Comparison of ENCODE assay signal across 16 cellular contexts in genomic region chr9:99732715-99733114, GRCh38.
A peak's percentile ranks its signal among the peaks of the same experiment; 100 is the strongest.
DNase-seq lines count a peak whose midpoint lies in the region; ATAC-seq and TF ChIP-seq lines count a peak whose summit lies in the region.
"Had no signal": no experiment of that assay in that cellular context is flagged by ENCODE, and none has a peak within 500 bp of the region (broad histone marks: within the 10 kb centered on the region; RNA-seq: fewer than 3 reads in every experiment).

No MANE protein-coding gene starts in this region.

- H3K27me3 ChIP-seq in endocrine pancreas (ENCODE audit: control insufficient read depth, insufficient read depth, low read length), result no peaks in the 10 kb centered on the region
- no peaks in the 10 kb centered on the region for H3K27me3 ChIP-seq in trophoblast cell (ENCODE audit: insufficient read depth, low read length)
- no peaks in the 10 kb centered on the region for H3K27me3 ChIP-seq in naive thymus-derived CD4-positive, alpha-beta T cell (ENCODE audit: control insufficient read depth in 2 of 2, insufficient read depth in 2 of 2, low read length in 2 of 2)
- H3K27me3 ChIP-seq: uterus had no signal

- H3K9ac ChIP-seq in endocrine pancreas (ENCODE audit: control insufficient read depth, insufficient read depth, low read length) (no peak overlapping the region), trophoblast cell (ENCODE audit: low read length) (no peak overlapping the region)

- CTCF ChIA-PET in naive thymus-derived CD4-positive, alpha-beta T cell (lab: Charles Lee), result no interaction called here

- H3K79me1 ChIP-seq in trophoblast cell (ENCODE audit: low read length), result no peaks in the 10 kb centered on the region

- no peak overlapping the region for H3K27ac ChIP-seq in trophoblast cell (ENCODE audit: low read depth, low read length)
- no peak overlapping the region for H3K27ac ChIP-seq in naive thymus-derived CD4-positive, alpha-beta T cell (ENCODE audit: low read depth, low read length)

- no peak overlapping the region for H2BK120ac ChIP-seq in trophoblast cell (ENCODE audit: insufficient read depth, low read length, poor library complexity)

- no peak overlapping the region for H3K4me3 ChIP-seq in NB4 (ENCODE audit: low read depth, low read length)
- H3K4me3 ChIP-seq in endocrine pancreas (ENCODE audit: control insufficient read depth, insufficient read depth, low read length), result peak overlapping the region; percentile 39
- no peak overlapping the region for H3K4me3 ChIP-seq in trophoblast cell (ENCODE audit: low read depth, low read length)
- H3K4me3 ChIP-seq in naive thymus-derived CD4-positive, alpha-beta T cell (ENCODE audit: low read length), result no peak overlapping the region
- H3K4me3 ChIP-seq: uterus had no signal

- H2AK5ac ChIP-seq in trophoblast cell (ENCODE audit: low read length), result no peak overlapping the region

- H3K23ac ChIP-seq in trophoblast cell (ENCODE audit: low read length), result no peak overlapping the region

- peaks cover 15 to 44% (median 19%) of the 10 kb centered on the region in 5 donors for H3K27me3 Mint-ChIP-seq in naive thymus-derived CD4-positive, alpha-beta T cell

- no peak overlapping the region for H2AFZ ChIP-seq in trophoblast cell (ENCODE audit: insufficient read depth, low read length, poor library complexity)

- H2BK12ac ChIP-seq in trophoblast cell (ENCODE audit: low read length), result no peak overlapping the region

- no peak overlapping the region for H4K12ac ChIP-seq in trophoblast cell (ENCODE audit: low read depth, low read length)

- no peak overlapping the region for H3K18ac ChIP-seq in trophoblast cell (ENCODE audit: low read length)

- no peaks in the 10 kb centered on the region for H3K9me3 ChIP-seq in endocrine pancreas (ENCODE audit: control insufficient read depth, low read length)
- no peaks in the 10 kb centered on the region for H3K9me3 ChIP-seq in trophoblast cell (ENCODE audit: insufficient read depth, low read depth, low read length)
- H3K9me3 ChIP-seq in naive thymus-derived CD4-positive, alpha-beta T cell (ENCODE audit: control insufficient read depth in 2 of 3, low read length in 3 of 3), result no peaks in the 10 kb centered on the region
- H3K9me3 ChIP-seq: uterus had no signal

- WGBS in trophoblast cell (ENCODE audit: extremely low coverage, insufficient coverage, insufficient read length), result no CpG with 5 or more reads among the region's 5 CpGs

- H3K4ac ChIP-seq in trophoblast cell (ENCODE audit: low read depth, low read length), result no peak overlapping the region

- no peak overlapping the region for H3K4me3 Mint-ChIP-seq in naive thymus-derived CD4-positive, alpha-beta T cell
- H3K4me3 Mint-ChIP-seq: activated naive CD4-positive, alpha-beta T cell treated with anti-CD3 and anti-CD28 coated beads for 36 hours; central memory CD8-positive, alpha-beta T cell had no signal

- H3K9me3 Mint-ChIP-seq in naive thymus-derived CD4-positive, alpha-beta T cell, result peaks cover 0 to 2% (median 0%) of the 10 kb centered on the region in 11 donors
- H3K9me3 Mint-ChIP-seq: activated naive CD4-positive, alpha-beta T cell treated with anti-CD3 and anti-CD28 coated beads for 36 hours; central memory CD8-positive, alpha-beta T cell had no signal

- H3K4me2 ChIP-seq in trophoblast cell (ENCODE audit: low read length), result no peak overlapping the region

- no peak overlapping the region for H2BK5ac ChIP-seq in trophoblast cell (ENCODE audit: low read depth, low read length, poor library complexity)

- H4K91ac ChIP-seq in trophoblast cell (ENCODE audit: low read depth, low read length), result no peak overlapping the region

- no peak overlapping the region for H4K8ac ChIP-seq in trophoblast cell (ENCODE audit: low read depth, low read length)

- ATAC-seq in left lobe of liver (peak; percentile 47), GM18519 (IDR thresholded peaks at IDR 0.05; ENCODE audit: low FRiP score, unreplicated experiment) (no peak)
- ATAC-seq in naive thymus-derived CD4-positive, alpha-beta T cell, result no peak
- ATAC-seq in stimulated activated naive CD8-positive, alpha-beta T cell treated with anti-CD3 and anti-CD28 coated beads, Interleukin-15, Interleukin-2, amounts not matched to agents 100 U/mL and 50 U/mL, for 24 hours, result no peak

- H3K79me2 ChIP-seq in trophoblast cell (ENCODE audit: control insufficient read depth, insufficient read depth, low read length, poor library complexity), result no peaks in the 10 kb centered on the region

- H3K27ac Mint-ChIP-seq in naive thymus-derived CD4-positive, alpha-beta T cell, result no peak overlapping the region
- H3K27ac Mint-ChIP-seq: activated naive CD4-positive, alpha-beta T cell treated with anti-CD3 and anti-CD28 coated beads for 36 hours; progenitor cell of endocrine pancreas had no signal

- H3K36me3 ChIP-seq in endocrine pancreas (ENCODE audit: control insufficient read depth, insufficient read depth, low read length) (no peaks in the 10 kb centered on the region), trophoblast cell (ENCODE audit: control insufficient read depth in 1 of 2, insufficient read depth in 2 of 2, low read length in 2 of 2) (no peaks in the 10 kb centered on the region)
- no peaks in the 10 kb centered on the region for H3K36me3 ChIP-seq in naive thymus-derived CD4-positive, alpha-beta T cell (ENCODE audit: control insufficient read depth in 2 of 3, insufficient read depth in 3 of 3, low read length in 3 of 3)
- H3K36me3 ChIP-seq: uterus had no signal

- TF ChIP-seq POLR2A in NB4 (IDR thresholded peaks at IDR 0.05; ENCODE audit: extremely low read depth, insufficient read length), result no peak

- no peaks in the 10 kb centered on the region for H3K36me3 Mint-ChIP-seq in naive thymus-derived CD4-positive, alpha-beta T cell

- DNase-seq in AG20443 (ENCODE audit: low spot score), result peak; percentile 22
- DNase-seq in NB4 (ENCODE audit: low read depth), result peak; percentile 13
- no peak for DNase-seq in left lobe of liver (ENCODE audit: low spot score)
- DNase-seq in trophoblast cell, result no peak
- no peak for DNase-seq in naive thymus-derived CD4-positive, alpha-beta T cell
- DNase-seq in stimulated activated naive CD8-positive, alpha-beta T cell treated with anti-CD3 and anti-CD28 coated beads, Interleukin-15, Interleukin-2, amounts not matched to agents 100 U/mL and 50 U/mL, for 24 hours, result no peak
- DNase-seq: activated naive CD4-positive, alpha-beta T cell treated with anti-CD3 and anti-CD28 coated beads for 36 hours; DMS79; erythroblast; NCI-H2029; stimulated activated CD8-positive, alpha-beta memory T cell treated with anti-CD3 and anti-CD28 coated beads, Interleukin-4, amount 100 ng/mL, for 48 hours; uterus had no signal

- intact Hi-C loops in naive thymus-derived CD4-positive, alpha-beta T cell (cut with micrococcal nuclease), result no loop called here

- POLR2A ChIA-PET in naive thymus-derived CD4-positive, alpha-beta T cell (lab: Charles Lee), result no interaction called here

- peaks cover 0 to 5% (median 0%) of the 10 kb centered on the region in 7 donors for H3K4me1 Mint-ChIP-seq in naive thymus-derived CD4-positive, alpha-beta T cell
- H3K4me1 Mint-ChIP-seq: central memory CD8-positive, alpha-beta T cell had no signal

- H3K14ac ChIP-seq in trophoblast cell (ENCODE audit: low read length), result no peak overlapping the region

- no peak for TF ChIP-seq CTCF in NB4 (IDR thresholded peaks at IDR 0.05; ENCODE audit: low read depth, low read length)

- no peaks in the 10 kb centered on the region for H3K4me1 ChIP-seq in endocrine pancreas (ENCODE audit: control insufficient read depth, insufficient read depth, low read length)
- H3K4me1 ChIP-seq in trophoblast cell (ENCODE audit: control insufficient read depth in 1 of 2, insufficient read depth in 2 of 2, low read length in 2 of 2), result no peaks in the 10 kb centered on the region
- no peaks in the 10 kb centered on the region for H3K4me1 ChIP-seq in naive thymus-derived CD4-positive, alpha-beta T cell (ENCODE audit: control insufficient read depth in 2 of 2, insufficient read depth in 2 of 2, low read length in 2 of 2)
- H3K4me1 ChIP-seq: uterus had no signal

Comparison
In these comparisons a context has a peak if more than half of its experiments do, and no peak if none do; other contexts are left out.
1. DNase-seq: peak in AG20443 (single experiment) and NB4 (single experiment); none in left lobe of liver (single experiment), trophoblast cell (0 of 2), naive thymus-derived CD4-positive, alpha-beta T cell (0 of 9) and stimulated activated naive CD8-positive, alpha-beta T cell treated with anti-CD3 and anti-CD28 coated beads, Interleukin-15, Interleukin-2, amounts not matched to agents 100 U/mL and 50 U/mL, for 24 hours (single experiment).